34 cellular contexts compared by ENCODE assay signal in genomic region chr11:43823316-43823715, GRCh38.
"Had no signal": no experiment of that assay in that cellular context is flagged by ENCODE, and none has a peak within 500 bp of the region (broad histone marks: within the 10 kb centered on the region; RNA-seq: fewer than 3 reads in every experiment).

No MANE protein-coding gene starts in this region.

- H3K27ac ChIP-seq: KMS-11 had no signal

- DNase-seq: Karpas-422, Kasumi-1, KG1, MG63, MV-4-11, NCI-H1048, NCI-H1092, NCI-H1092 treated with DMSO at 0.1 percent for 48 hours, NCI-H1105, NCI-H1105 treated with DMSO at 0.1 percent for 48 hours, NCI-H1417, NCI-H1417 treated with DMSO at 0.1 percent for 48 hours, NCI-H1436, NCI-H1436 treated with DMSO at 0.1 percent for 48 hours, NCI-H146, NCI-H1694, NCI-H1694 treated with DMSO at 0.1 percent for 48 hours, NCI-H187, NCI-H187 treated with DMSO at 0.1 percent for 48 hours, NCI-H1930, NCI-H2029, NCI-H2029 treated with DMSO at 0.1 percent for 48 hours, NCI-H2081, NCI-H2081 treated with DMSO at 0.1 percent for 48 hours, NCI-H2107, NCI-H2171, NCI-H2171 treated with DMSO at 0.1 percent for 48 hours, NCI-H2227 treated with DMSO at 0.1 percent for 48 hours, NCI-H226, NCI-H345, NCI-H446, NCI-H446 treated with DMSO at 0.1 percent for 48 hours, NCI-H510A had no signal

- H3K9me3 ChIP-seq: MG63 had no signal

- H3K4me2 ChIP-seq: KMS-11 had no signal

- H3K27me3 ChIP-seq: MG63 had no signal

- H3K4me3 ChIP-seq: MG63 had no signal

- H3K9ac ChIP-seq: KMS-11 had no signal
